ENCODE assay signal across 1 cellular context in genomic region chr1:15739745-15740144, GRCh38.
TF ChIP-seq lines count a peak whose summit lies in the region.

No MANE protein-coding gene starts in this region.

TF ChIP-seq in SK-N-SH, 30 proteins besides CTCF, POLR2A, EP300 and RAD21 (continued from another document):
- TF ChIP-seq MEF2A (IDR thresholded peaks at IDR 0.05; ENCODE audit: borderline replicate concordance, low read depth) (no peak), REST (IDR thresholded peaks at IDR 0.05; ENCODE audit: low read depth, low read length) (no peak), RCOR1 (IDR thresholded peaks at IDR 0.05; ENCODE audit: low read length) (no peak), TAF1 (IDR thresholded peaks at IDR 0.05; ENCODE audit: borderline replicate concordance, low read depth, low read length) (no peak), RXRA (IDR thresholded peaks at IDR 0.05; ENCODE audit: borderline replicate concordance, low read depth) (no peak), TCF12 (IDR thresholded peaks at IDR 0.05) (no peak), FOSL2 (IDR thresholded peaks at IDR 0.05; ENCODE audit: borderline replicate concordance, low read depth) (no peak), MXI1 (IDR thresholded peaks at IDR 0.05; ENCODE audit: low read depth, low read length) (no peak), FOXM1 (IDR thresholded peaks at IDR 0.05; ENCODE audit: low read depth) (no peak), RFX5 (IDR thresholded peaks at IDR 0.05; ENCODE audit: low read length) (no peak), MAX (IDR thresholded peaks at IDR 0.05; ENCODE audit: low read depth) (no peak), NRF1 (IDR thresholded peaks at IDR 0.05; ENCODE audit: low read depth, low read length) (no peak), FOXJ3 (CRISPR knock-in tag; IDR thresholded peaks at IDR 0.05) (no peak), GABPA (IDR thresholded peaks at IDR 0.05; ENCODE audit: low read depth) (no peak), USF1 (IDR thresholded peaks at IDR 0.05; ENCODE audit: borderline replicate concordance, low read depth) (no peak), SIN3A (IDR thresholded peaks at IDR 0.05; ENCODE audit: borderline replicate concordance, low read depth, low read length) (no peak)
